33 cellular contexts compared by ENCODE assay signal in the genomic region with DNA sequence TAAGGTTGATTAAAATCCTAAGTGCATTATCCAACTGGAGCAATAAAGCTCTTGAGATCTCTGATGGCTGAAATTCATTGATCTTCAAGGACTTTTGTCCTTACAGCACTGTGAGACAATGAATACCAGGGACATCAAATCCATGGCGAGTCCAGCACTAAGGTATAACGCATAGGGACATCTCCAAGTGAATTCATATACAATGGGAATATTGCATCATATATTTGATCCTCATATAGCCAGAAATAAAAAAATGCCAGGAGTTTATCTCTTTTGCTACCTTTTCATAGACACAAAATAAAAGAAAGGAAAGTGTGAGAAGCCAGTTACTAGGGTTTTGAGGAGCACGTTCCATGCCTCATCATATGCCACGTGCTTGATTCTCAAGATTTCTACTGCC.
"Had no signal": no experiment of that assay in that cellular context is flagged by ENCODE, and none has a peak within 500 bp of the region (broad histone marks: within the 10 kb centered on the region; RNA-seq: fewer than 3 reads in every experiment).

No MANE protein-coding gene starts in this region.

- H3K4me3 ChIP-seq: adrenal gland, ascending aorta, body of pancreas, breast epithelium, cardiac muscle cell had no signal

- H3K27ac ChIP-seq: adrenal gland, ascending aorta, body of pancreas, brain microvascular endothelial cell, breast epithelium, cardiac muscle cell had no signal

- H3K27me3 ChIP-seq: adrenal gland, ascending aorta, body of pancreas, breast epithelium, cardiac muscle cell had no signal

- FAIRE-seq: astrocyte, bronchial epithelial cell had no signal

- H3K4me1 ChIP-seq: adrenal gland, ascending aorta, body of pancreas, breast epithelium had no signal

- H3K36me3 ChIP-seq: adrenal gland, ascending aorta, brain microvascular endothelial cell, breast epithelium, cardiac muscle cell had no signal

- ATAC-seq: activated naive CD4-positive, alpha-beta T cell treated with anti-CD3 and anti-CD28 coated beads, Interleukin-2, amount 50 U/mL, for 72 hours; activated naive CD8-positive, alpha-beta T cell treated with anti-CD3 and anti-CD28 coated beads, Interleukin-2, amount 50 U/mL, for 24 hours; activated T-cell treated with anti-CD3 and anti-CD28 coated beads, Interleukin-2, amount 50 U/mL, for 4 hours; activated T-cell treated with anti-CD3 and anti-CD28 coated beads, Interleukin-2, amount 50 U/mL, for 72 hours; activated T-helper 17 cell treated with anti-CD3 and anti-CD28 coated beads, Interleukin-2, amount 50 U/mL, for 72 hours; body of pancreas had no signal

- H3K9me3 ChIP-seq: adrenal gland, ascending aorta, body of pancreas, breast epithelium had no signal

- DNase-seq: activated effector memory CD4-positive, alpha-beta T cell treated with anti-CD3 and anti-CD28 coated beads, Interleukin-2, amount 50 U/mL, for 16 hours; activated effector memory CD4-positive, alpha-beta T cell treated with Interleukin-2 at 50 U/mL for 16 hours; activated gamma-delta T cell; activated gamma-delta T cell treated with Interleukin-2 at 50 U/mL for 16 hours; activated naive CD4-positive, alpha-beta T cell; activated naive CD4-positive, alpha-beta T cell treated with anti-CD3 and anti-CD28 coated beads for 36 hours; activated naive CD4-positive, alpha-beta T cell treated with anti-CD3 and anti-CD28 coated beads, Interleukin-2, amount 10 ng/mL, durations not matched to agents 7 days and 5 days; activated naive CD4-positive, alpha-beta T cell treated with anti-CD3 and anti-CD28 coated beads, Interleukin-2, amount 50 U/mL, for 16 hours; activated naive CD4-positive, alpha-beta T cell treated with Interleukin-2 at 50 U/mL for 16 hours; activated naive CD8-positive, alpha-beta T cell treated with anti-CD3 and anti-CD28 coated beads for 36 hours; activated naive CD8-positive, alpha-beta T cell treated with anti-CD3 and anti-CD28 coated beads, Interleukin-2, amount 10 ng/mL, durations not matched to agents 7 days and 5 days; activated naive CD8-positive, alpha-beta T cell treated with anti-CD3 and anti-CD28 coated beads, Interleukin-2, amount 50 U/mL, for 24 hours; activated T-cell treated with anti-CD3 and anti-CD28 coated beads, Interleukin-2, amount 50 U/mL, for 24 hours; activated T-cell treated with anti-CD3 and anti-CD28 coated beads, Interleukin-2, amount 50 U/mL, for 4 hours; activated T-cell treated with anti-CD3 and anti-CD28 coated beads, Interleukin-2, amount 50 U/mL, for 48 hours; activated T-cell treated with anti-CD3 and anti-CD28 coated beads, Interleukin-2, amount 50 U/mL, for 72 hours; adrenal gland; amniotic stem cell; amygdala; anterior cingulate cortex; aorta; body of pancreas; brain microvascular endothelial cell; caudate nucleus; central memory CD4-positive, alpha-beta T cell; cerebellar nuclear complex had no signal
